ENCODE assay signal across 1 cellular context in genomic region chr5:149049371-149049781, GRCh38.
TF ChIP-seq lines count a peak whose summit lies in the region.

No MANE protein-coding gene starts in this region.

TF ChIP-seq in HEK293, 187 proteins besides CTCF, POLR2A, EP300 and RAD21 (continued from another document):
- no peak for TF ChIP-seq ZBTB10 (tag by site-specific recombination; IDR thresholded peaks at IDR 0.05)
- no peak for TF ChIP-seq ZNF768 (tag by site-specific recombination; IDR thresholded peaks at IDR 0.05)
- peak; percentile 83 for TF ChIP-seq ZNF423 (tag by site-specific recombination; IDR thresholded peaks at IDR 0.05)
- peak; percentile 45; the same call in 1 of the 2 replicates for TF ChIP-seq SP7 (tag by site-specific recombination; IDR thresholded peaks at IDR 0.05)
- 0 out of 2 replicates have a peak, but pooled peaks have one; percentile 17 for TF ChIP-seq ZNF223 (tag by site-specific recombination; IDR thresholded peaks at IDR 0.05)
- no peak for TF ChIP-seq OVOL3 (tag by site-specific recombination; IDR thresholded peaks at IDR 0.05)
- no peak for TF ChIP-seq ZNF501 (tag by site-specific recombination; IDR thresholded peaks at IDR 0.05)
- peak; percentile 47; the same call in 1 of the 2 replicates for TF ChIP-seq HOXD13 (CRISPR knock-in tag; IDR thresholded peaks at IDR 0.05; ENCODE audit: borderline replicate concordance)
- peak; percentile 48; the same call in 1 of the 2 replicates for TF ChIP-seq PRDM6 (tag by site-specific recombination; IDR thresholded peaks at IDR 0.05)
- peak; percentile 90 for TF ChIP-seq WT1 (tag by site-specific recombination; IDR thresholded peaks at IDR 0.05)
